ENCODE assay signal across 15 cellular contexts in genomic region chr12:88897723-88898122, GRCh38.
DNase-seq lines count a peak whose midpoint lies in the region; TF ChIP-seq lines count a peak whose summit lies in the region.
"Had no signal": no experiment of that assay in that cellular context is flagged by ENCODE, and none has a peak within 500 bp of the region (broad histone marks: within the 10 kb centered on the region; RNA-seq: fewer than 3 reads in every experiment).

No MANE protein-coding gene starts in this region.

- DNase-seq in EL: peak; percentile 30
- peak; percentile 12 for DNase-seq in NCI-H226
- DNase-seq in fibroblast of lung (ENCODE audit: low read depth in 2 of 2): peak; percentile 31 to 59
- DNase-seq in myocyte (ENCODE audit: low read depth): peak; percentile 96
- no peak for DNase-seq in 8988T
- no peak for DNase-seq in transverse colon
- DNase-seq in UCSD-AML1 (lab: John Stamatoyannopoulos, UW; ENCODE audit: unreplicated experiment): no peak
- no peak for DNase-seq in posterior cingulate gyrus
- DNase-seq: activated CD4-positive, alpha-beta T cell treated with anti-CD3 and anti-CD28 coated beads, Interleukin-2, amount 10 ng/mL, durations not matched to agents 24 days and 14 days; activated naive CD8-positive, alpha-beta T cell treated with anti-CD3 and anti-CD28 coated beads, Interleukin-2, amount 10 ng/mL, durations not matched to agents 7 days and 5 days; activated T-cell treated with anti-CD3 and anti-CD28 coated beads, Interleukin-2, amount 50 U/mL, for 1 hour; DMS 273 treated with DMSO at 0.1 percent for 48 hours; GOT3; small intestine; T1000 had no signal

- TF ChIP-seq EP300 in transverse colon (IDR thresholded peaks at IDR 0.05; ENCODE audit: low read depth): no peak

- no peak for TF ChIP-seq CTCF in fibroblast of lung (conservative IDR thresholded peaks at IDR 0.05 in 1 of 2, IDR thresholded peaks at IDR 0.05 in 1 of 2; ENCODE audit: low read depth in 1 of 2, low read length in 2 of 2)
- no peak for TF ChIP-seq CTCF in transverse colon (IDR thresholded peaks at IDR 0.05)

- H3K4me1 ChIP-seq in fibroblast of lung (ENCODE audit: control insufficient read depth, extremely low read depth, insufficient read depth, low read length): peaks cover 7% of the 10 kb centered on the region
- no peaks in the 10 kb centered on the region for H3K4me1 ChIP-seq in transverse colon

- intact Hi-C loops in transverse colon (cut with DNase I; ENCODE audit: low total_unique reads) (no loop called here), posterior cingulate gyrus (cut with DNase I) (loop anchor here (10.0 kb wide), 1 partner anchor 97 kb away; no protein-coding TSS in a partner anchor)

- no peak overlapping the region for H3K4me3 ChIP-seq in fibroblast of lung (replicated peaks in 1 of 4; ENCODE audit: control extremely low read depth in 1 of 4, insufficient read depth in 1 of 4, low read depth in 3 of 4, low read length in 4 of 4)
- H3K4me3 ChIP-seq in transverse colon: no peak overlapping the region

- 88 to 89% methylated on average over 1 of the region's 1 CpG for WGBS in transverse colon (ENCODE audit: low coverage in 1 of 2), 2 donors

- peak overlapping the region; percentile 31 for H3K27ac ChIP-seq in fibroblast of lung (ENCODE audit: insufficient read depth, low read length)
- no peak overlapping the region for H3K27ac ChIP-seq in transverse colon

- H3K4me2 ChIP-seq in fibroblast of lung (ENCODE audit: extremely low read depth, insufficient read depth, low read length): no peak overlapping the region

- H3K27me3 ChIP-seq in fibroblast of lung (ENCODE audit: control insufficient read depth, insufficient read depth, low read length) (no peaks in the 10 kb centered on the region), transverse colon (no peaks in the 10 kb centered on the region)

- no peaks in the 10 kb centered on the region for H4K20me1 ChIP-seq in fibroblast of lung (ENCODE audit: control insufficient read depth, extremely low read depth, insufficient read depth, low read length)

- in situ Hi-C loops in transverse colon (cut with MboI; ENCODE audit: low pct_ligation_motif_present in 1 of 4, low pct_unique_long_range_greater_than_20kb in 1 of 4, low sequenced_read_pairs in 3 of 4): no loop called here

- H3K79me2 ChIP-seq in fibroblast of lung (ENCODE audit: control insufficient read depth, insufficient read depth, low read length): no peaks in the 10 kb centered on the region

- no peaks in the 10 kb centered on the region for H3K36me3 ChIP-seq in fibroblast of lung (ENCODE audit: control insufficient read depth, insufficient read depth, low read length)
- no peaks in the 10 kb centered on the region for H3K36me3 ChIP-seq in transverse colon

- H3K9ac ChIP-seq in fibroblast of lung (ENCODE audit: insufficient read depth, low read length): no peak overlapping the region

- no peak overlapping the region for H2AFZ ChIP-seq in fibroblast of lung (ENCODE audit: low read length)

- no peak for TF ChIP-seq POLR2A in transverse colon (IDR thresholded peaks at IDR 0.05)

- H3K9me3 ChIP-seq in fibroblast of lung (ENCODE audit: control insufficient read depth, insufficient read depth, low read depth, low read length) (no peaks in the 10 kb centered on the region), transverse colon (no peaks in the 10 kb centered on the region)

Comparison
In these comparisons a context has a peak if more than half of its experiments do, and no peak if none do; other contexts are left out.
1. DNase-seq: peak in EL (single experiment), NCI-H226 (single experiment), fibroblast of lung (2 of 2) and myocyte (single experiment); none in 8988T (single experiment), transverse colon (single experiment), UCSD-AML1 (single experiment) and posterior cingulate gyrus (0 of 10).